6 cellular contexts compared by ENCODE assay signal in genomic region chr7:75779035-75779434, GRCh38. TPM values are rescaled to one million over a fixed set of nuclear protein-coding genes. Genes with fewer than 3 reads are reported as not detected.
"Had no signal": no experiment of that assay in that cellular context is flagged by ENCODE, and none has a peak within 500 bp of the region (broad histone marks: within the 10 kb centered on the region; RNA-seq: fewer than 3 reads in every experiment).

No MANE protein-coding gene starts in this region.

RNA-seq across cellular contexts. Expression of gene CCL26, which starts 7.0 kb away (rescaled TPM):
- total RNA-seq: activated naive CD8-positive, alpha-beta T cell treated with anti-CD3 and anti-CD28 coated beads for 36 hours; Right ventricle myocardium inferior; T-helper 2 cell treated with Interferon-gamma antibody and Interleukin-4, amounts not matched to agents 100 ng/mL and 5 ng/mL, for 36 hours had no signal
- polyA plus RNA-seq: SK-N-SH had no signal

RNA-seq across cellular contexts. Expression of gene CCL24, which starts 34.6 kb away (rescaled TPM):
- total RNA-seq: activated naive CD8-positive, alpha-beta T cell treated with anti-CD3 and anti-CD28 coated beads for 36 hours; activated T-helper 2 cell treated with anti-CD3 and anti-CD28 coated beads, Interferon-gamma antibody, Interleukin-2, Interleukin-4, amounts not matched to agents 10 μg/mL and 5 μg/mL and 100 μg/mL, durations not matched to agents 14 hours and 24 hours and 36 hours; cardiac septum; Right ventricle myocardium inferior; T-helper 2 cell treated with Interferon-gamma antibody and Interleukin-4, amounts not matched to agents 100 ng/mL and 5 ng/mL, for 36 hours had no signal
- polyA plus RNA-seq: SK-N-SH had no signal
